ENCODE assay signal across 2 cellular contexts in the genomic region with DNA sequence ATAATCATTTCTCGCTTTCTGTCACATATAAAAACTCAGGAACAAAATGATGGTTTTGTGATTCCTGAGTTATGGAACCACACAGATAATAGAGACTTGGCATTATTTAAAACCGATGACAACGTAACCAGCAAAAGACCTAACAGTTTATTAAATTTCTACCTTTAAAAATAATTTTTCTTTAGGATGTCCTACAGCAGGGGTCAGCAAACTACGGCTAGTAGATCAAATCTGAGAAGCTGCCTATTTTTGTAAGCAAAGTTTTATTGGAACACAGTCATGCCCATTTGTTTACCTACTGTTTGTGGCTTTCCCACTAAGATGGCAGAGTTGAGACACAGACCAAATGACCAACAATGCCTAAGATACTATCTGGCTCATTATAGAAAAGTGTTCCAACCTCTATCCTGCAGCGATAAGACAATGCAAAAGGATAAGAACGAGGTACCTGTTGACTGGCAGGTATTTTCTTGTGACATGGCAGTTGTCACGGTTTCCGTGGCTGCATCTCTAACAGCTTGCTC.
TF ChIP-seq lines count a peak whose summit lies in the region.

No MANE protein-coding gene starts in this region.

TF ChIP-seq in A549, 52 proteins besides CTCF, POLR2A, EP300 and RAD21 (continued from another document):
- TF ChIP-seq, protein P1, sequence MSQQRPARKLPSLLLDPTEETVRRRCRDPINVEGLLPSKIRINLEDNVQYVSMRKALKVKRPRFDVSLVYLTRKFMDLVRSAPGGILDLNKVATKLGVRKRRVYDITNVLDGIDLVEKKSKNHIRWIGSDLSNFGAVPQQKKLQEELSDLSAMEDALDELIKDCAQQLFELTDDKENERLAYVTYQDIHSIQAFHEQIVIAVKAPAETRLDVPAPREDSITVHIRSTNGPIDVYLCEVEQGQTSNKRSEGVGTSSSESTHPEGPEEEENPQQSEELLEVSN (IDR thresholded peaks at IDR 0.05; ENCODE audit: borderline replicate concordance, low read depth), result no peak
TF ChIP-seq in A549: peak in this region for 0.

TF ChIP-seq in GM12878, 131 proteins besides CTCF, POLR2A, EP300 and RAD21 (continued from another document):
- TF ChIP-seq ESRRA (IDR thresholded peaks at IDR 0.05; ENCODE audit: low read length) (no peak), CBFB (IDR thresholded peaks at IDR 0.05; ENCODE audit: low read depth) (no peak), POLR2AphosphoS2 (IDR thresholded peaks at IDR 0.05; ENCODE audit: low read depth, low read length) (no peak)
- TF ChIP-seq, protein P2, sequence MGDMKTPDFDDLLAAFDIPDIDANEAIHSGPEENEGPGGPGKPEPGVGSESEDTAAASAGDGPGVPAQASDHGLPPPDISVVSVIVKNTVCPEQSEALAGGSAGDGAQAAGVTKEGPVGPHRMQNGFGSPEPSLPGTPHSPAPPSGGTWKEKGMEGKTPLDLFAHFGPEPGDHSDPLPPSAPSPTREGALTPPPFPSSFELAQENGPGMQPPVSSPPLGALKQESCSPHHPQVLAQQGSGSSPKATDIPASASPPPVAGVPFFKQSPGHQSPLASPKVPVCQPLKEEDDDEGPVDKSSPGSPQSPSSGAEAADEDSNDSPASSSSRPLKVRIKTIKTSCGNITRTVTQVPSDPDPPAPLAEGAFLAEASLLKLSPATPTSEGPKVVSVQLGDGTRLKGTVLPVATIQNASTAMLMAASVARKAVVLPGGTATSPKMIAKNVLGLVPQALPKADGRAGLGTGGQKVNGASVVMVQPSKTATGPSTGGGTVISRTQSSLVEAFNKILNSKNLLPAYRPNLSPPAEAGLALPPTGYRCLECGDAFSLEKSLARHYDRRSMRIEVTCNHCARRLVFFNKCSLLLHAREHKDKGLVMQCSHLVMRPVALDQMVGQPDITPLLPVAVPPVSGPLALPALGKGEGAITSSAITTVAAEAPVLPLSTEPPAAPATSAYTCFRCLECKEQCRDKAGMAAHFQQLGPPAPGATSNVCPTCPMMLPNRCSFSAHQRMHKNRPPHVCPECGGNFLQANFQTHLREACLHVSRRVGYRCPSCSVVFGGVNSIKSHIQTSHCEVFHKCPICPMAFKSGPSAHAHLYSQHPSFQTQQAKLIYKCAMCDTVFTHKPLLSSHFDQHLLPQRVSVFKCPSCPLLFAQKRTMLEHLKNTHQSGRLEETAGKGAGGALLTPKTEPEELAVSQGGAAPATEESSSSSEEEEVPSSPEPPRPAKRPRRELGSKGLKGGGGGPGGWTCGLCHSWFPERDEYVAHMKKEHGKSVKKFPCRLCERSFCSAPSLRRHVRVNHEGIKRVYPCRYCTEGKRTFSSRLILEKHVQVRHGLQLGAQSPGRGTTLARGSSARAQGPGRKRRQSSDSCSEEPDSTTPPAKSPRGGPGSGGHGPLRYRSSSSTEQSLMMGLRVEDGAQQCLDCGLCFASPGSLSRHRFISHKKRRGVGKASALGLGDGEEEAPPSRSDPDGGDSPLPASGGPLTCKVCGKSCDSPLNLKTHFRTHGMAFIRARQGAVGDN (IDR thresholded peaks at IDR 0.05), result no peak
